In genomic region chrX:130539721-130540321, GRCh38 we compare ENCODE assay signal across 9 cellular contexts.
DNase-seq lines count a peak whose midpoint lies in the region; ATAC-seq and TF ChIP-seq lines count a peak whose summit lies in the region.
"Had no signal": no experiment of that assay in that cellular context is flagged by ENCODE, and none has a peak within 500 bp of the region (broad histone marks: within the 10 kb centered on the region; RNA-seq: fewer than 3 reads in every experiment).

No MANE protein-coding gene starts in this region.

- no peaks in the 10 kb centered on the region for H3K36me3 Mint-ChIP-seq in memory B cell

- intact Hi-C loops in colonic mucosa (cut with DNase I): loop anchor here (2.0 kb wide), 1 partner anchor 377 kb away; no protein-coding TSS in a partner anchor

- no peak overlapping the region for H3K4me3 Mint-ChIP-seq in memory B cell
- H3K4me3 Mint-ChIP-seq: T-helper 1 cell treated with Interleukin-12 subunit alpha and Interleukin-12 subunit beta and Interleukin-4 antibody, amounts not matched to agents 30 μg/mL and 1 μg/mL, for 36 hours had no signal

- H3K36me3 ChIP-seq in MG63 (no peaks in the 10 kb centered on the region), colonic mucosa (no peaks in the 10 kb centered on the region), thoracic aorta (no peaks in the 10 kb centered on the region)

- no peaks in the 10 kb centered on the region for H3K27me3 ChIP-seq in MG63
- no peaks in the 10 kb centered on the region for H3K27me3 ChIP-seq in colonic mucosa
- no peaks in the 10 kb centered on the region for H3K27me3 ChIP-seq in thoracic aorta (replicated peaks; ENCODE audit: insufficient read depth)

- H3K9me3 ChIP-seq in MG63 (no peaks in the 10 kb centered on the region), colonic mucosa (no peaks in the 10 kb centered on the region), thoracic aorta (no peaks in the 10 kb centered on the region)

- no peaks in the 10 kb centered on the region for H3K4me1 Mint-ChIP-seq in memory B cell

- no peak overlapping the region for H3K27ac ChIP-seq in colonic mucosa
- H3K27ac ChIP-seq in thoracic aorta: no peak overlapping the region

- ATAC-seq in GM19372 (IDR thresholded peaks at IDR 0.05; ENCODE audit: low read depth, unreplicated experiment) (peak; percentile 61), memory B cell (ENCODE audit: low read depth) (peak; percentile 39), thoracic aorta (ENCODE audit: insufficient number of reproducible peaks, low FRiP score, low read depth) (no peak)

- no peaks in the 10 kb centered on the region for H3K4me1 ChIP-seq in colonic mucosa
- no peaks in the 10 kb centered on the region for H3K4me1 ChIP-seq in thoracic aorta (ENCODE audit: control insufficient read depth in 1 of 2, low read depth in 2 of 2)

- no peaks in the 10 kb centered on the region for H3K27me3 Mint-ChIP-seq in memory B cell

- TF ChIP-seq CTCF in colonic mucosa (IDR thresholded peaks at IDR 0.05) (peak; percentile 56), thoracic aorta (IDR thresholded peaks at IDR 0.05) (peak; percentile 51)

- H3K27ac Mint-ChIP-seq in memory B cell: no peak overlapping the region
- H3K27ac Mint-ChIP-seq: T-helper 1 cell treated with Interleukin-12 subunit alpha and Interleukin-12 subunit beta and Interleukin-4 antibody, amounts not matched to agents 30 μg/mL and 1 μg/mL, for 36 hours had no signal

- H3K4me3 ChIP-seq in MG63 (no peak overlapping the region), colonic mucosa (no peak overlapping the region), thoracic aorta (no peak overlapping the region)

- no peak overlapping the region for H3K9ac ChIP-seq in colonic mucosa (ENCODE audit: low read depth in 2 of 2, low read length in 2 of 2)

- no peaks in the 10 kb centered on the region for H3K9me3 Mint-ChIP-seq in memory B cell
- H3K9me3 Mint-ChIP-seq: T-helper 1 cell treated with Interleukin-12 subunit alpha and Interleukin-12 subunit beta and Interleukin-4 antibody, amounts not matched to agents 30 μg/mL and 1 μg/mL, for 36 hours had no signal

- DNase-seq in COLO829 (ENCODE audit: low spot score): peak; percentile 34
- DNase-seq in MG63: peak; percentile 21
- peak; percentile 8 for DNase-seq in T-helper 9 cell
- DNase-seq in colonic mucosa: peak; percentile 36
- no peak for DNase-seq in memory B cell (ENCODE audit: low spot score in 2 of 2)
- DNase-seq in thoracic aorta (ENCODE audit: low spot score): no peak
- no peak for DNase-seq in occipital lobe (lab: John Stamatoyannopoulos, UW)

Comparison
In these comparisons a context has a peak if more than half of its experiments do, and no peak if none do; other contexts are left out.
1. DNase-seq: peak in COLO829 (single experiment), MG63 (single experiment), T-helper 9 cell (single experiment) and colonic mucosa (single experiment); none in memory B cell (0 of 2), thoracic aorta (single experiment) and occipital lobe (single experiment).